Comparison of ENCODE assay signal across 8 cellular contexts in genomic region chrX:68511255-68511654, GRCh38. TPM values are rescaled to one million over a fixed set of nuclear protein-coding genes. Genes with fewer than 3 reads are reported as not detected.
A peak's percentile ranks its signal among the peaks of the same experiment; 100 is the strongest.
DNase-seq lines count a peak whose midpoint lies in the region; ATAC-seq and TF ChIP-seq lines count a peak whose summit lies in the region.

No MANE protein-coding gene starts in this region.

- RAD21 ChIA-PET in HCT116 (lab: Charles Lee; ENCODE audit: low non-redundant PET in 1 of 2, low total read pairs in 2 of 2, uncharacterized antibody in 2 of 2, unreplicated experiment in 2 of 2), result no interaction called here

- no peaks in the 10 kb centered on the region for H3K9me2 ChIP-seq in HCT116 (ENCODE audit: insufficient read depth)

- no peaks in the 10 kb centered on the region for H4K20me1 ChIP-seq in HCT116 (ENCODE audit: insufficient read depth)

- POLR2A ChIA-PET in HCT116 (lab: Charles Lee), result no interaction called here

- intact Hi-C loops in HCT116 (cut with micrococcal nuclease), result loop anchor here (1.0 to 5.0 kb wide), 2 partner anchors 200 to 296 kb away; no protein-coding TSS in a partner anchor
- intact Hi-C loops in ascending aorta (cut with DNase I), result loop anchor here (5.0 to 10.0 kb wide), 2 partner anchors 201 to 774 kb away; no protein-coding TSS in a partner anchor

- in situ Hi-C loops in G401 (cut with HindIII; ENCODE audit: low sequenced_read_pairs), result no loop called here

- H3K4me1 ChIP-seq in HCT116 (ENCODE audit: control insufficient read depth in 1 of 2, insufficient read depth in 2 of 2, low read length in 2 of 2), result no peaks in the 10 kb centered on the region
- no peaks in the 10 kb centered on the region for H3K4me1 ChIP-seq in ascending aorta
- peaks cover 0 to 4% (median 0%) of the 10 kb centered on the region in 4 donors for H3K4me1 ChIP-seq in upper lobe of left lung

- WGBS in upper lobe of left lung, 2 donors, result 26 to 50% methylated on average over 3 of the region's 3 CpGs

- H3K4me2 ChIP-seq in HCT116 (ENCODE audit: low read length), result no peak overlapping the region

- TF ChIP-seq CTCF in HCT116 (IDR thresholded peaks at IDR 0.05 in 2 of 3, conservative IDR thresholded peaks at IDR 0.05 in 1 of 3; ENCODE audit: borderline replicate concordance in 1 of 3, insufficient read depth in 1 of 3, low read depth in 2 of 3, low read length in 2 of 3), result peak; percentile 41 to 63 (median 56); a peak in 5 of 6 replicates
- peak; percentile 45 to 79 (median 70) for TF ChIP-seq CTCF in ascending aorta (IDR thresholded peaks at IDR 0.05)
- TF ChIP-seq CTCF in kidney epithelial cell (IDR thresholded peaks at IDR 0.05; ENCODE audit: insufficient read depth, low read length, poor library complexity, severe bottlenecking), result peak; percentile 74
- TF ChIP-seq CTCF in upper lobe of left lung (IDR thresholded peaks at IDR 0.05), result peak; percentile 54 to 81 (median 70)

- H2AFZ ChIP-seq in HCT116 (ENCODE audit: low read depth, low read length, poor library complexity, severe bottlenecking), result no peak overlapping the region

- peak; percentile 67 for TF ChIP-seq RAD21 in HCT116 (IDR thresholded peaks at IDR 0.05; ENCODE audit: low read depth)

- no peaks in the 10 kb centered on the region for H3K27me3 ChIP-seq in HCT116 (ENCODE audit: insufficient read depth, low read length)
- H3K27me3 ChIP-seq in ascending aorta, result no peaks in the 10 kb centered on the region
- H3K27me3 ChIP-seq in kidney epithelial cell (ENCODE audit: control insufficient read depth, insufficient read depth, low read length), result no peaks in the 10 kb centered on the region
- H3K27me3 ChIP-seq in upper lobe of left lung, result no peaks in the 10 kb centered on the region

- H3K79me2 ChIP-seq in HCT116 (ENCODE audit: insufficient read depth, low read length), result peaks cover 44% of the 10 kb centered on the region

- no peak overlapping the region for H3K9ac ChIP-seq in HCT116 (ENCODE audit: low read length)

- no peak overlapping the region for H3K4me3 ChIP-seq in HCT116 (replicated peaks in 1 of 2; ENCODE audit: low read depth in 1 of 2, low read length in 2 of 2)
- H3K4me3 ChIP-seq in ascending aorta, result no peak overlapping the region
- no peak overlapping the region for H3K4me3 ChIP-seq in kidney epithelial cell (ENCODE audit: low read depth, low read length)
- no peak overlapping the region for H3K4me3 ChIP-seq in upper lobe of left lung

- TF ChIP-seq EP300 in upper lobe of left lung (IDR thresholded peaks at IDR 0.05), result no peak

- no peak overlapping the region for H3K27ac ChIP-seq in HCT116 (ENCODE audit: low read depth, low read length)
- no peak overlapping the region for H3K27ac ChIP-seq in ascending aorta
- no peak overlapping the region for H3K27ac ChIP-seq in upper lobe of left lung

- CTCF ChIA-PET in HCT116 (lab: Charles Lee), result interaction anchor here (1.6 to 1.9 kb wide), 2 partner anchors 200 to 314 kb away, joined by 5 to 11 read pairs; no protein-coding TSS in a partner anchor

- BruUV-seq in HCT116 (replicated peaks; lab: Mats Ljungman, UMichigan), result no TSS peak

- TF ChIP-seq POLR2A in HCT116 (IDR thresholded peaks at IDR 0.05; ENCODE audit: borderline replicate concordance, extremely low read depth, insufficient read depth, insufficient read length) (no peak), upper lobe of left lung (IDR thresholded peaks at IDR 0.05) (no peak)

- ATAC-seq in HCT116 (no peak), upper lobe of left lung (ENCODE audit: low FRiP score in 2 of 2) (peak in 1 of 2 donors; percentile 50), HG03469 (IDR thresholded peaks at IDR 0.05; ENCODE audit: unreplicated experiment) (no peak)

- H3K9me3 ChIP-seq in HCT116 (ENCODE audit: control insufficient read depth in 1 of 2, insufficient read depth in 1 of 2, low read depth in 1 of 2, low read length in 2 of 2) (no peaks in the 10 kb centered on the region), ascending aorta (no peaks in the 10 kb centered on the region), upper lobe of left lung (no peaks in the 10 kb centered on the region)

- DNase-seq in AML-193 (lab: John Stamatoyannopoulos, UW) (peak; percentile 9 to 31), G401 (ENCODE audit: low spot score) (peak; percentile 47), HCT116 (ENCODE audit: low read depth, low spot score) (no peak), NCI-H1417 (lab: John Stamatoyannopoulos, UW) (peak; percentile 11 to 68 (median 17)), ascending aorta (ENCODE audit: low spot score in 2 of 2) (no peak), kidney epithelial cell (ENCODE audit: low read depth) (no peak), upper lobe of left lung (no peak)

- H3K36me3 ChIP-seq in HCT116 (ENCODE audit: control insufficient read depth in 1 of 2, insufficient read depth in 2 of 2, low read length in 2 of 2), result peaks cover 4 to 17% of the 10 kb centered on the region in 2 experiments; a peak in 2 of 4 replicates
- H3K36me3 ChIP-seq in ascending aorta, result peaks cover 12 to 14% of the 10 kb centered on the region in 2 donors
- H3K36me3 ChIP-seq in kidney epithelial cell (ENCODE audit: control insufficient read depth, insufficient read depth, low read length), result no peaks in the 10 kb centered on the region
- peaks cover 0 to 36% (median 3%) of the 10 kb centered on the region in 4 donors for H3K36me3 ChIP-seq in upper lobe of left lung

TF ChIP-seq in HCT116, 20 proteins besides CTCF, POLR2A, EP300 and RAD21:
- TF ChIP-seq EZH2 (IDR thresholded peaks at IDR 0.05), result no peak
- no peak for TF ChIP-seq JUND (IDR thresholded peaks at IDR 0.05)
- no peak for TF ChIP-seq TCF7L2 (IDR thresholded peaks at IDR 0.05; ENCODE audit: borderline replicate concordance, extremely low read depth, insufficient read depth, insufficient read length)
- TF ChIP-seq ZFX (IDR thresholded peaks at IDR 0.05), result no peak
- TF ChIP-seq EGR1 (IDR thresholded peaks at IDR 0.05; ENCODE audit: low read depth), result no peak
- no peak for TF ChIP-seq POLR2AphosphoS5 (IDR thresholded peaks at IDR 0.05; ENCODE audit: low read depth, low read length)
- TF ChIP-seq CEBPB (IDR thresholded peaks at IDR 0.05; ENCODE audit: low read depth), result no peak

RNA-seq across cellular contexts. Expression of gene YIPF6, which starts 12.4 kb away (rescaled TPM):
- total RNA-seq in G401 (2014; rRNA removed; shearing (Covaris generic)), result 9.4 and 15.7 TPM in 2 replicates
- total RNA-seq in HCT116 (2021; ENCODE audit: unreplicated experiment), result 43.3 TPM
- 11.1 and 14.9 TPM in 2 replicates for polyA plus RNA-seq in HCT116 (2012)
- 14.4 TPM for total RNA-seq in ascending aorta
- total RNA-seq in kidney epithelial cell, result 25.5 and 25.7 TPM in 2 replicates
- 10 to 100 TPM; 15.7 to 43.0 (median 32.6) TPM for total RNA-seq in upper lobe of left lung

Comparison
In these comparisons a context has a peak if more than half of its experiments do, and no peak if none do; other contexts are left out.
1. DNase-seq: peak in AML-193 (2 of 2), G401 (single experiment) and NCI-H1417 (3 of 3); none in HCT116 (single experiment), ascending aorta (0 of 2), kidney epithelial cell (single experiment) and upper lobe of left lung (0 of 2).
2. Peak in every context shown above with its lines, with median percentiles within 50 percentile points of each other: CTCF ChIP-seq.